Comparison of ENCODE assay signal across 1 cellular context in genomic region chr19:35099155-35099896, GRCh38.
A peak's percentile ranks its signal among the peaks of the same experiment; 100 is the strongest.
TF ChIP-seq lines count a peak whose summit lies in the region.

No MANE protein-coding gene starts in this region.

TF ChIP-seq in HepG2, 621 proteins besides CTCF, POLR2A, EP300 and RAD21:
- TF ChIP-seq IKZF4 (CRISPR knock-in tag; IDR thresholded peaks at IDR 0.05; ENCODE audit: borderline replicate concordance, low read depth, not compliant biosample characterization) (no peak), HNRNPLL (IDR thresholded peaks at IDR 0.05; ENCODE audit: low read depth, low read length, poor library complexity, severe bottlenecking) (peak; percentile 26), ZBTB49 (CRISPR knock-in tag; IDR thresholded peaks at IDR 0.05; ENCODE audit: borderline replicate concordance) (no peak), AGO1 (IDR thresholded peaks at IDR 0.05; ENCODE audit: low read depth, low read length, poor library complexity, severe bottlenecking) (no peak), HNRNPL (IDR thresholded peaks at IDR 0.05; ENCODE audit: low read depth, low read length) (peak; percentile 93), ZNF678 (CRISPR knock-in tag; IDR thresholded peaks at IDR 0.05) (no peak), ZNF709 (CRISPR knock-in tag; IDR thresholded peaks at IDR 0.05) (no peak), BATF2 (CRISPR knock-in tag; IDR thresholded peaks at IDR 0.05) (no peak), ZNF749 (CRISPR knock-in tag; IDR thresholded peaks at IDR 0.05; ENCODE audit: borderline replicate concordance) (no peak), MBNL3 (CRISPR knock-in tag; conservative IDR thresholded peaks at IDR 0.05) (no peak), GRHL1 (CRISPR knock-in tag; conservative IDR thresholded peaks at IDR 0.05) (no peak), KAT2B (IDR thresholded peaks at IDR 0.05; ENCODE audit: borderline replicate concordance, low read depth, low read length) (no peak), RBM22 (optimal IDR thresholded peaks at IDR 0.05; ENCODE audit: low read length) (no peak), PATZ1 (CRISPR knock-in tag; IDR thresholded peaks at IDR 0.05) (no peak), ZNF350 (CRISPR knock-in tag; IDR thresholded peaks at IDR 0.05; ENCODE audit: borderline replicate concordance, low read depth) (no peak), JDP2 (CRISPR knock-in tag; IDR thresholded peaks at IDR 0.05; ENCODE audit: borderline replicate concordance) (no peak), ZNF33B (CRISPR knock-in tag; IDR thresholded peaks at IDR 0.05) (no peak), RELA (CRISPR knock-in tag; IDR thresholded peaks at IDR 0.05) (no peak), ELF3 (CRISPR knock-in tag; IDR thresholded peaks at IDR 0.05) (no peak), TEAD3 (CRISPR knock-in tag; optimal IDR thresholded peaks at IDR 0.05; ENCODE audit: borderline replicate concordance) (no peak), ZNF17 (CRISPR knock-in tag; IDR thresholded peaks at IDR 0.05) (no peak), SIX4 (CRISPR knock-in tag; IDR thresholded peaks at IDR 0.05) (no peak), ZNF430 (CRISPR knock-in tag; IDR thresholded peaks at IDR 0.05) (no peak), ZBTB7A (CRISPR knock-in tag; IDR thresholded peaks at IDR 0.05) (no peak), ZNF362 (CRISPR knock-in tag; IDR thresholded peaks at IDR 0.05; ENCODE audit: borderline replicate concordance) (peak; percentile 53; the same call in 1 of the 2 replicates), SSRP1 (CRISPR knock-in tag; IDR thresholded peaks at IDR 0.05) (no peak), MTF1 (CRISPR knock-in tag; IDR thresholded peaks at IDR 0.05) (no peak), ZNF121 (CRISPR knock-in tag; IDR thresholded peaks at IDR 0.05) (peak; percentile 77)
TF ChIP-seq in HepG2: peak in this region for 4.
